1 cellular context compared by ENCODE assay signal in the genomic region with DNA sequence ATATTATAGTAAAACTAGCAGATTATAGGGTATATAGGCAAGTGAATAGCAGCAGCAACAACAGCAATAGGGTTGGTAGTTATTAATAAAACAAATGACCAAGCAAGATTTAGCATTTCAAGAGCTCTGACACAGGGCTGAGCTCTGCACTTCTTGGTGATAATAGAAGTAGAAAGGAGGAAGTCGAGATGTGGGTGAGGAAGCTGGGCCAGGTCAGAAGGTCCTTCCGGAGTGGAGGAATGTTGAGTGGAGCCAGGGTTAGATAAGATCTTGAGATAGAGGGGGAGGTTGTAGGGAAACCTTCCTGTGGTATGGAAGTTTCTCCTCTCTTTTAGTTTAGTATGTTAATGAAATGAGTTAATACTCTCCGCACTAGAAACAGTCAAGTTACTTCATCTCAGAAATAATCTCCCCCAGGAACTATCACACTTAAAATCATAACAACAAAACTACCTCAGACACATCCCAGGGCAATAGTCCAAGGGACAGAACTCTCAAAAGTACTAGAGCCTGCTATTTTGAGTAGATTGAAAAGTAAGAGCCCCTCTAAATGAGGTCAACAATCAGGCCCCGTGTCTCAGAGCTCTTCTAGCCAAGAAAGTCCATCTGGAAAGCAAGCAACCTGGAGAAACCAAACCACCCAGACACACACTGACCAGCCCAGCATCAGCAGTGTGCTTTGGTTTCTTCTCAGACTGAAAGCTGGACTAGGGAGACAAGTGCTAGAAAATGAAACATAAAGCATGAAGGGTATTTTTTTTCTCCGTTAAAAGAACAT.
A peak's percentile ranks its signal among the peaks of the same experiment; 100 is the strongest.
TF ChIP-seq lines count a peak whose summit lies in the region.

No MANE protein-coding gene starts in this region.

TF ChIP-seq in K562, 482 proteins besides CTCF, POLR2A, EP300 and RAD21 (continued from another document and continues in another):
- TF ChIP-seq, protein P1, sequence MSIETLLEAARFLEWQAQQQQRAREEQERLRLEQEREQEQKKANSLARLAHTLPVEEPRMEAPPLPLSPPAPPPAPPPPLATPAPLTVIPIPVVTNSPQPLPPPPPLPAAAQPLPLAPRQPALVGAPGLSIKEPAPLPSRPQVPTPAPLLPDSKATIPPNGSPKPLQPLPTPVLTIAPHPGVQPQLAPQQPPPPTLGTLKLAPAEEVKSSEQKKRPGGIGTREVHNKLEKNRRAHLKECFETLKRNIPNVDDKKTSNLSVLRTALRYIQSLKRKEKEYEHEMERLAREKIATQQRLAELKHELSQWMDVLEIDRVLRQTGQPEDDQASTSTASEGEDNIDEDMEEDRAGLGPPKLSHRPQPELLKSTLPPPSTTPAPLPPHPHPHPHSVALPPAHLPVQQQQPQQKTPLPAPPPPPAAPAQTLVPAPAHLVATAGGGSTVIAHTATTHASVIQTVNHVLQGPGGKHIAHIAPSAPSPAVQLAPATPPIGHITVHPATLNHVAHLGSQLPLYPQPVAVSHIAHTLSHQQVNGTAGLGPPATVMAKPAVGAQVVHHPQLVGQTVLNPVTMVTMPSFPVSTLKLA (conservative IDR thresholded peaks at IDR 0.05) = no peak
- TF ChIP-seq CBX2 (IDR thresholded peaks at IDR 0.05; ENCODE audit: insufficient read depth, low read length, poor library complexity, severe bottlenecking) (no peak), U2AF2 (optimal IDR thresholded peaks at IDR 0.05; ENCODE audit: low read depth, low read length) (no peak), ZNF766 (CRISPR knock-in tag; conservative IDR thresholded peaks at IDR 0.05) (peak; percentile 74; the same call in 1 of the 2 replicates), C11orf30 (IDR thresholded peaks at IDR 0.05; ENCODE audit: low read depth) (no peak), SREBF1 (IDR thresholded peaks at IDR 0.05; ENCODE audit: borderline replicate concordance, low read depth, low read length) (no peak), NR2C1 (IDR thresholded peaks at IDR 0.05) (peak; percentile 45; the same call in 1 of the 2 replicates), NR2C1 (tag; IDR thresholded peaks at IDR 0.05) (peak; percentile 77; the same call in 1 of the 2 replicates), ARHGAP35 (IDR thresholded peaks at IDR 0.05; ENCODE audit: partially characterized antibody) (no peak), TEAD4 (IDR thresholded peaks at IDR 0.05; ENCODE audit: low read length) (peak; percentile 74; the same call in 1 of the 2 replicates), TEAD4 (CRISPR knock-in tag; IDR thresholded peaks at IDR 0.05; ENCODE audit: borderline replicate concordance) (no peak), FOXK2 (conservative IDR thresholded peaks at IDR 0.05 in 1 of 2, IDR thresholded peaks at IDR 0.05 in 1 of 2; ENCODE audit: low read depth in 2 of 2) (no peak), CEBPG (CRISPR knock-in tag; IDR thresholded peaks at IDR 0.05) (no peak), CEBPG (tag; conservative IDR thresholded peaks at IDR 0.05 in 1 of 2, IDR thresholded peaks at IDR 0.05 in 1 of 2) (no peak), ELF1 (tag; IDR thresholded peaks at IDR 0.05) (peak; percentile 46; the same call in 1 of the 2 replicates), RB1 (IDR thresholded peaks at IDR 0.05; ENCODE audit: low read depth) (no peak), NR2C2 (CRISPR knock-in tag; IDR thresholded peaks at IDR 0.05) (no peak), NR2C2 (tag; IDR thresholded peaks at IDR 0.05) (peak; percentile 92), FOXJ2 (tag; IDR thresholded peaks at IDR 0.05) (0 out of 2 replicates have a peak, but pooled peaks have one; percentile 29), POLR3A (IDR thresholded peaks at IDR 0.05; ENCODE audit: borderline replicate concordance, extremely low read depth, insufficient read depth, insufficient read length) (no peak), TOE1 (IDR thresholded peaks at IDR 0.05; ENCODE audit: borderline replicate concordance) (no peak), TOE1 (CRISPR knock-in tag; IDR thresholded peaks at IDR 0.05; ENCODE audit: borderline replicate concordance, low read depth) (no peak), KHSRP (IDR thresholded peaks at IDR 0.05) (no peak), CXXC5 (CRISPR knock-in tag; IDR thresholded peaks at IDR 0.05) (no peak), SAFB2 (IDR thresholded peaks at IDR 0.05; ENCODE audit: borderline replicate concordance, low read depth, low read length, severe bottlenecking) (no peak), ETV6 (IDR thresholded peaks at IDR 0.05; ENCODE audit: borderline replicate concordance in 1 of 2, low read depth in 2 of 2, low read length in 1 of 2) (peak in 1 of 2 experiments; percentile 82; a peak in 3 of 4 replicates), ETV6 (CRISPR knock-in tag; IDR thresholded peaks at IDR 0.05; ENCODE audit: borderline replicate concordance) (no peak), NFIX (CRISPR knock-in tag; IDR thresholded peaks at IDR 0.05; ENCODE audit: low read depth) (no peak), RFX5 (IDR thresholded peaks at IDR 0.05; ENCODE audit: low read depth, low read length) (no peak), MED1 (CRISPR knock-in tag; IDR thresholded peaks at IDR 0.05; ENCODE audit: borderline replicate concordance) (no peak), RBM15 (IDR thresholded peaks at IDR 0.05; ENCODE audit: insufficient read depth, low read length) (no peak), NBN (IDR thresholded peaks at IDR 0.05; ENCODE audit: low read depth) (no peak), TAF7 (tag; IDR thresholded peaks at IDR 0.05) (no peak), ZNF12 (CRISPR knock-in tag; IDR thresholded peaks at IDR 0.05) (no peak), TCF7L2 (IDR thresholded peaks at IDR 0.05; ENCODE audit: low read depth, low read length) (no peak), HEY1 (CRISPR knock-in tag; IDR thresholded peaks at IDR 0.05; ENCODE audit: borderline replicate concordance) (no peak), SMAD1 (IDR thresholded peaks at IDR 0.05; ENCODE audit: low read depth, low read length, partially characterized antibody) (no peak), MEF2A (IDR thresholded peaks at IDR 0.05; ENCODE audit: control insufficient read depth, low read depth, low read length) (no peak), HMGN3 (IDR thresholded peaks at IDR 0.05; ENCODE audit: borderline replicate concordance, extremely low read depth, insufficient read length, low read depth, low read length) (no peak), TEAD1 (CRISPR knock-in tag; IDR thresholded peaks at IDR 0.05) (peak in 1 of 2 experiments; percentile 75; a peak in 2 of 4 replicates), NR2F6 (CRISPR knock-in tag; IDR thresholded peaks at IDR 0.05) (no peak), HLTF (IDR thresholded peaks at IDR 0.05) (no peak), ADNP (tag; IDR thresholded peaks at IDR 0.05) (no peak), CEBPB (tag; IDR thresholded peaks at IDR 0.05) (no peak), ZNF311 (CRISPR knock-in tag; IDR thresholded peaks at IDR 0.05) (no peak), GTF2A2 (tag; IDR thresholded peaks at IDR 0.05) (no peak), MTF1 (CRISPR knock-in tag; IDR thresholded peaks at IDR 0.05; ENCODE audit: borderline replicate concordance) (no peak), NFIC (IDR thresholded peaks at IDR 0.05) (no peak), TBL1XR1 (IDR thresholded peaks at IDR 0.05; ENCODE audit: low read length in 2 of 2) (no peak), ZNF165 (CRISPR knock-in tag; IDR thresholded peaks at IDR 0.05; ENCODE audit: borderline replicate concordance) (no peak), POLR2H (tag; IDR thresholded peaks at IDR 0.05; ENCODE audit: low read depth) (0 out of 2 replicates have a peak, but pooled peaks have one; percentile 12), RBM39 (optimal IDR thresholded peaks at IDR 0.05; ENCODE audit: low read depth, low read length) (no peak), ETV1 (tag; conservative IDR thresholded peaks at IDR 0.05; ENCODE audit: low read depth) (peak; percentile 80), FOSL1 (tag; conservative IDR thresholded peaks at IDR 0.05) (no peak), MXI1 (IDR thresholded peaks at IDR 0.05; ENCODE audit: low read depth, low read length) (no peak), SMARCE1 (IDR thresholded peaks at IDR 0.05) (peak; percentile 83; the same call in 1 of the 2 replicates), SPI1 (IDR thresholded peaks at IDR 0.05; ENCODE audit: borderline replicate concordance, low read depth, low read length) (peak; percentile 91), MAFG (tag; conservative IDR thresholded peaks at IDR 0.05) (no peak), NFRKB (IDR thresholded peaks at IDR 0.05; ENCODE audit: low read depth) (no peak), IRF2 (CRISPR knock-in tag; IDR thresholded peaks at IDR 0.05) (no peak), SMARCB1 (IDR thresholded peaks at IDR 0.05; ENCODE audit: insufficient read length, low read depth) (no peak), TRIM24 (IDR thresholded peaks at IDR 0.05) (0 out of 4 replicates have a peak, but pooled peaks of 1 of the 2 experiments have one; percentile 27)
- TF ChIP-seq, protein P2, sequence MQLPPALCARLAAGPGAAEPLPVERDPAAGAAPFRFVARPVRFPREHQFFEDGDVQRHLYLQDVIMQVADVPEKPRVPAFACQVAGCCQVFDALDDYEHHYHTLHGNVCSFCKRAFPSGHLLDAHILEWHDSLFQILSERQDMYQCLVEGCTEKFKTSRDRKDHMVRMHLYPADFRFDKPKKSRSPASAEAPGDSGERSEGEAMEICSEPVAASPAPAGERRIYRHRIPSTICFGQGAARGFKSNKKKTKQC (CRISPR knock-in tag; IDR thresholded peaks at IDR 0.05) = no peak
- TF ChIP-seq, protein P3, sequence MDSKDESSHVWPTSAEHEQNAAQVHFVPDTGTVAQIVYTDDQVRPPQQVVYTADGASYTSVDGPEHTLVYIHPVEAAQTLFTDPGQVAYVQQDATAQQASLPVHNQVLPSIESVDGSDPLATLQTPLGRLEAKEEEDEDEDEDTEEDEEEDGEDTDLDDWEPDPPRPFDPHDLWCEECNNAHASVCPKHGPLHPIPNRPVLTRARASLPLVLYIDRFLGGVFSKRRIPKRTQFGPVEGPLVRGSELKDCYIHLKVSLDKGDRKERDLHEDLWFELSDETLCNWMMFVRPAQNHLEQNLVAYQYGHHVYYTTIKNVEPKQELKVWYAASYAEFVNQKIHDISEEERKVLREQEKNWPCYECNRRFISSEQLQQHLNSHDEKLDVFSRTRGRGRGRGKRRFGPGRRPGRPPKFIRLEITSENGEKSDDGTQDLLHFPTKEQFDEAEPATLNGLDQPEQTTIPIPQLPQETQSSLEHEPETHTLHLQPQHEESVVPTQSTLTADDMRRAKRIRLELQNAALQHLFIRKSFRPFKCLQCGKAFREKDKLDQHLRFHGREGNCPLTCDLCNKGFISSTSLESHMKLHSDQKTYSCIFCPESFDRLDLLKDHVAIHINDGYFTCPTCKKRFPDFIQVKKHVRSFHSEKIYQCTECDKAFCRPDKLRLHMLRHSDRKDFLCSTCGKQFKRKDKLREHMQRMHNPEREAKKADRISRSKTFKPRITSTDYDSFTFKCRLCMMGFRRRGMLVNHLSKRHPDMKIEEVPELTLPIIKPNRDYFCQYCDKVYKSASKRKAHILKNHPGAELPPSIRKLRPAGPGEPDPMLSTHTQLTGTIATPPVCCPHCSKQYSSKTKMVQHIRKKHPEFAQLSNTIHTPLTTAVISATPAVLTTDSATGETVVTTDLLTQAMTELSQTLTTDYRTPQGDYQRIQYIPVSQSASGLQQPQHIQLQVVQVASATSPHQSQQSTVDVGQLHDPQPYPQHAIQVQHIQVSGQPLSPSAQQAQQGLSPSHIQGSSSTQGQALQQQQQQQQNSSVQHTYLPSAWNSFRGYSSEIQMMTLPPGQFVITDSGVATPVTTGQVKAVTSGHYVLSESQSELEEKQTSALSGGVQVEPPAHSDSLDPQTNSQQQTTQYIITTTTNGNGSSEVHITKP (IDR thresholded peaks at IDR 0.05; ENCODE audit: partially characterized antibody) = no peak
- TF ChIP-seq, protein P4, sequence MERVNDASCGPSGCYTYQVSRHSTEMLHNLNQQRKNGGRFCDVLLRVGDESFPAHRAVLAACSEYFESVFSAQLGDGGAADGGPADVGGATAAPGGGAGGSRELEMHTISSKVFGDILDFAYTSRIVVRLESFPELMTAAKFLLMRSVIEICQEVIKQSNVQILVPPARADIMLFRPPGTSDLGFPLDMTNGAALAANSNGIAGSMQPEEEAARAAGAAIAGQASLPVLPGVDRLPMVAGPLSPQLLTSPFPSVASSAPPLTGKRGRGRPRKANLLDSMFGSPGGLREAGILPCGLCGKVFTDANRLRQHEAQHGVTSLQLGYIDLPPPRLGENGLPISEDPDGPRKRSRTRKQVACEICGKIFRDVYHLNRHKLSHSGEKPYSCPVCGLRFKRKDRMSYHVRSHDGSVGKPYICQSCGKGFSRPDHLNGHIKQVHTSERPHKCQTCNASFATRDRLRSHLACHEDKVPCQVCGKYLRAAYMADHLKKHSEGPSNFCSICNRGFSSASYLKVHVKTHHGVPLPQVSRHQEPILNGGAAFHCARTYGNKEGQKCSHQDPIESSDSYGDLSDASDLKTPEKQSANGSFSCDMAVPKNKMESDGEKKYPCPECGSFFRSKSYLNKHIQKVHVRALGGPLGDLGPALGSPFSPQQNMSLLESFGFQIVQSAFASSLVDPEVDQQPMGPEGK (CRISPR knock-in tag; IDR thresholded peaks at IDR 0.05; ENCODE audit: borderline replicate concordance) = no peak
- TF ChIP-seq, protein P5, sequence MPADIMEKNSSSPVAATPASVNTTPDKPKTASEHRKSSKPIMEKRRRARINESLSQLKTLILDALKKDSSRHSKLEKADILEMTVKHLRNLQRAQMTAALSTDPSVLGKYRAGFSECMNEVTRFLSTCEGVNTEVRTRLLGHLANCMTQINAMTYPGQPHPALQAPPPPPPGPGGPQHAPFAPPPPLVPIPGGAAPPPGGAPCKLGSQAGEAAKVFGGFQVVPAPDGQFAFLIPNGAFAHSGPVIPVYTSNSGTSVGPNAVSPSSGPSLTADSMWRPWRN (IDR thresholded peaks at IDR 0.05; ENCODE audit: low read depth) = peak; percentile 49; the same call in 1 of the 2 replicates
- TF ChIP-seq, protein P6, sequence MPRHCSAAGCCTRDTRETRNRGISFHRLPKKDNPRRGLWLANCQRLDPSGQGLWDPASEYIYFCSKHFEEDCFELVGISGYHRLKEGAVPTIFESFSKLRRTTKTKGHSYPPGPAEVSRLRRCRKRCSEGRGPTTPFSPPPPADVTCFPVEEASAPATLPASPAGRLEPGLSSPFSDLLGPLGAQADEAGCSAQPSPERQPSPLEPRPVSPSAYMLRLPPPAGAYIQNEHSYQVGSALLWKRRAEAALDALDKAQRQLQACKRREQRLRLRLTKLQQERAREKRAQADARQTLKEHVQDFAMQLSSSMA (CRISPR knock-in tag; IDR thresholded peaks at IDR 0.05) = no peak
